19 cellular contexts compared by ENCODE assay signal in genomic region chr1:44576456-44577150, GRCh38.
DNase-seq lines count a peak whose midpoint lies in the region; ATAC-seq, FAIRE-seq and TF ChIP-seq lines count a peak whose summit lies in the region.
"Had no signal": no experiment of that assay in that cellular context is flagged by ENCODE, and none has a peak within 500 bp of the region (broad histone marks: within the 10 kb centered on the region; RNA-seq: fewer than 3 reads in every experiment).

No MANE protein-coding gene starts in this region.

- ATAC-seq in HG03378 (IDR thresholded peaks at IDR 0.05; ENCODE audit: unreplicated experiment), result no peak
- ATAC-seq: activated CD4-positive, alpha-beta T cell treated with anti-CD3 and anti-CD28 coated beads for 36 hours; naive thymus-derived CD4-positive, alpha-beta T cell; right lobe of liver had no signal

- CTCF ChIA-PET in HEK293 (lab: Yijun Ruan, JAX), result interaction anchor here (0.5 to 0.6 kb wide), 3 partner anchors 33 to 100 kb away, joined by 3 to 4 read pairs (median 3); no protein-coding TSS in a partner anchor

- intact Hi-C loops in activated T-helper 1 cell treated with anti-CD3 and anti-CD28 coated beads, Interleukin-12 subunit alpha, Interleukin-12 subunit beta, Interleukin-2, Interleukin-4 antibody, amounts not matched to agents 30 ng/mL and 10 ng/mL and 1 ng/mL, durations not matched to agents 14 hours and 24 hours and 36 hours (cut with micrococcal nuclease), result no loop called here

- H3K27ac ChIP-seq in HEK293 (ENCODE audit: extremely low read depth, low read depth, low read length) (no peak overlapping the region), SJCRH30 (peak overlapping the region; percentile 30; the same call in 1 of the 2 replicates)
- H3K27ac ChIP-seq: BLaER1, colonic mucosa, right lobe of liver had no signal

- TF ChIP-seq CTCF in HEK293 (tag by site-specific recombination; IDR thresholded peaks at IDR 0.05), result no peak

- H3K9me3 ChIP-seq in HEK293 (ENCODE audit: control insufficient read depth, insufficient read depth, low read depth, low read length) (no peaks in the 10 kb centered on the region), SJCRH30 (replicated peaks) (no peaks in the 10 kb centered on the region)
- H3K9me3 ChIP-seq: BLaER1, colonic mucosa, right lobe of liver had no signal

- POLR2A ChIA-PET in HEK293 (lab: Yijun Ruan, JAX), result no interaction called here

- H3K36me3 Mint-ChIP-seq in activated T-helper 1 cell treated with anti-CD3 and anti-CD28 coated beads, Interleukin-12 subunit alpha, Interleukin-12 subunit beta, Interleukin-2, Interleukin-4 antibody, amounts not matched to agents 30 ng/mL and 10 ng/mL and 1 ng/mL, durations not matched to agents 14 hours and 24 hours and 36 hours (ENCODE audit: low read depth), result no peaks in the 10 kb centered on the region
- H3K36me3 Mint-ChIP-seq: naive thymus-derived CD4-positive, alpha-beta T cell had no signal

- H3K27ac Mint-ChIP-seq in activated T-helper 1 cell treated with anti-CD3 and anti-CD28 coated beads, Interleukin-12 subunit alpha, Interleukin-12 subunit beta, Interleukin-2, Interleukin-4 antibody, amounts not matched to agents 30 ng/mL and 10 ng/mL and 1 ng/mL, durations not matched to agents 14 hours and 24 hours and 36 hours, result no peak overlapping the region
- H3K27ac Mint-ChIP-seq: activated CD4-positive, alpha-beta T cell treated with anti-CD3 and anti-CD28 coated beads for 36 hours; naive thymus-derived CD4-positive, alpha-beta T cell; T-helper 1 cell treated with Interleukin-12 subunit alpha and Interleukin-12 subunit beta and Interleukin-4 antibody, amounts not matched to agents 30 μg/mL and 1 μg/mL, for 36 hours had no signal

- H3K9me3 Mint-ChIP-seq in activated T-helper 1 cell treated with anti-CD3 and anti-CD28 coated beads, Interleukin-12 subunit alpha, Interleukin-12 subunit beta, Interleukin-2, Interleukin-4 antibody, amounts not matched to agents 30 ng/mL and 10 ng/mL and 1 ng/mL, durations not matched to agents 14 hours and 24 hours and 36 hours, result no peaks in the 10 kb centered on the region
- H3K9me3 Mint-ChIP-seq: naive thymus-derived CD4-positive, alpha-beta T cell; T-helper 1 cell treated with Interleukin-12 subunit alpha and Interleukin-12 subunit beta and Interleukin-4 antibody, amounts not matched to agents 30 μg/mL and 1 μg/mL, for 36 hours had no signal

- no peaks in the 10 kb centered on the region for H3K4me1 Mint-ChIP-seq in activated T-helper 1 cell treated with anti-CD3 and anti-CD28 coated beads, Interleukin-12 subunit alpha, Interleukin-12 subunit beta, Interleukin-2, Interleukin-4 antibody, amounts not matched to agents 30 ng/mL and 10 ng/mL and 1 ng/mL, durations not matched to agents 14 hours and 24 hours and 36 hours (ENCODE audit: low read depth)
- H3K4me1 Mint-ChIP-seq: activated CD4-positive, alpha-beta T cell treated with anti-CD3 and anti-CD28 coated beads for 36 hours; naive thymus-derived CD4-positive, alpha-beta T cell had no signal

- H3K4me3 Mint-ChIP-seq in activated T-helper 1 cell treated with anti-CD3 and anti-CD28 coated beads, Interleukin-12 subunit alpha, Interleukin-12 subunit beta, Interleukin-2, Interleukin-4 antibody, amounts not matched to agents 30 ng/mL and 10 ng/mL and 1 ng/mL, durations not matched to agents 14 hours and 24 hours and 36 hours, result no peak overlapping the region
- H3K4me3 Mint-ChIP-seq: activated CD4-positive, alpha-beta T cell treated with anti-CD3 and anti-CD28 coated beads for 36 hours; naive thymus-derived CD4-positive, alpha-beta T cell; T-helper 1 cell treated with Interleukin-12 subunit alpha and Interleukin-12 subunit beta and Interleukin-4 antibody, amounts not matched to agents 30 μg/mL and 1 μg/mL, for 36 hours had no signal

- peak; percentile 29 to 42 for DNase-seq in SJCRH30
- DNase-seq in frontal cortex (ENCODE audit: low spot score in 2 of 2), result peak; percentile 28 to 42
- DNase-seq in pons (ENCODE audit: low spot score), result peak; percentile 86
- no peak for DNase-seq in KG1 (lab: John Stamatoyannopoulos, UW)
- no peak for DNase-seq in activated T-helper 1 cell treated with anti-CD3 and anti-CD28 coated beads, Interleukin-12 subunit alpha, Interleukin-12 subunit beta, Interleukin-2, Interleukin-4 antibody, amounts not matched to agents 30 ng/mL and 10 ng/mL and 1 ng/mL, durations not matched to agents 14 hours and 24 hours and 36 hours (ENCODE audit: low spot score)
- no peak for DNase-seq in NCI-H510A treated with DMSO at 0.1 percent for 48 hours (lab: John Stamatoyannopoulos, UW)
- DNase-seq: activated CD4-positive, alpha-beta T cell treated with anti-CD3 and anti-CD28 coated beads for 36 hours; activated T-cell treated with anti-CD3 and anti-CD28 coated beads, Interleukin-2, amount 50 U/mL, for 1 hour; colonic mucosa; EL; naive thymus-derived CD4-positive, alpha-beta T cell; NCI-H226; right lobe of liver; stimulated activated naive CD4-positive, alpha-beta T cell treated with Interleukin-2 at 50 U/mL for 16 hours had no signal

- H3K27me3 ChIP-seq in SJCRH30, result no peaks in the 10 kb centered on the region
- H3K27me3 ChIP-seq: BLaER1, right lobe of liver had no signal

- H3K4me1 ChIP-seq in HEK293 (ENCODE audit: control insufficient read depth, insufficient read depth, low read length), result no peaks in the 10 kb centered on the region
- H3K4me1 ChIP-seq in SJCRH30, result peaks cover 29% of the 10 kb centered on the region
- H3K4me1 ChIP-seq: colonic mucosa, right lobe of liver had no signal

- no peak for FAIRE-seq in frontal cortex (lab: Jason Lieb, UNC)
- FAIRE-seq: RCC 7860 had no signal

- no peak overlapping the region for H3K4me3 ChIP-seq in HEK293 (ENCODE audit: low read depth, low read length)
- H3K4me3 ChIP-seq in SJCRH30, result no peak overlapping the region
- H3K4me3 ChIP-seq: BLaER1, colonic mucosa, right lobe of liver had no signal

- peaks cover 12% of the 10 kb centered on the region for H3K27me3 Mint-ChIP-seq in activated T-helper 1 cell treated with anti-CD3 and anti-CD28 coated beads, Interleukin-12 subunit alpha, Interleukin-12 subunit beta, Interleukin-2, Interleukin-4 antibody, amounts not matched to agents 30 ng/mL and 10 ng/mL and 1 ng/mL, durations not matched to agents 14 hours and 24 hours and 36 hours (ENCODE audit: insufficient read depth)

- H3K36me3 ChIP-seq in HEK293 (ENCODE audit: control insufficient read depth in 2 of 2, insufficient read depth in 1 of 2, low read length in 2 of 2) (no peaks in the 10 kb centered on the region), SJCRH30 (no peaks in the 10 kb centered on the region)
- H3K36me3 ChIP-seq: BLaER1, colonic mucosa, right lobe of liver had no signal

TF ChIP-seq in HEK293, 187 proteins besides CTCF, POLR2A, EP300 and RAD21:
- TF ChIP-seq ZNF23 (tag by site-specific recombination; IDR thresholded peaks at IDR 0.05; ENCODE audit: borderline replicate concordance) (no peak), ZNF529 (tag by site-specific recombination; IDR thresholded peaks at IDR 0.05; ENCODE audit: insufficient replicate concordance) (no peak), ZBTB8A (tag by site-specific recombination; IDR thresholded peaks at IDR 0.05) (0 out of 2 replicates have a peak, but pooled peaks have one; percentile 11), ZIC2 (tag by site-specific recombination; IDR thresholded peaks at IDR 0.05) (peak; percentile 97), ZNF585B (tag by site-specific recombination; IDR thresholded peaks at IDR 0.05) (no peak)
- TF ChIP-seq, protein P1, sequence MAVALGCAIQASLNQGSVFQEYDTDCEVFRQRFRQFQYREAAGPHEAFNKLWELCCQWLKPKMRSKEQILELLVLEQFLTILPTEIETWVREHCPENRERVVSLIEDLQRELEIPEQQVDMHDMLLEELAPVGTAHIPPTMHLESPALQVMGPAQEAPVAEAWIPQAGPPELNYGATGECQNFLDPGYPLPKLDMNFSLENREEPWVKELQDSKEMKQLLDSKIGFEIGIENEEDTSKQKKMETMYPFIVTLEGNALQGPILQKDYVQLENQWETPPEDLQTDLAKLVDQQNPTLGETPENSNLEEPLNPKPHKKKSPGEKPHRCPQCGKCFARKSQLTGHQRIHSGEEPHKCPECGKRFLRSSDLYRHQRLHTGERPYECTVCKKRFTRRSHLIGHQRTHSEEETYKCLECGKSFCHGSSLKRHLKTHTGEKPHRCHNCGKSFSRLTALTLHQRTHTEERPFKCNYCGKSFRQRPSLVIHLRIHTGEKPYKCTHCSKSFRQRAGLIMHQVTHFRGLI (tag by site-specific recombination; IDR thresholded peaks at IDR 0.05), result peak; percentile 99

Comparison
In these comparisons a context has a peak if more than half of its experiments do, and no peak if none do; other contexts are left out.
1. DNase-seq: peak in SJCRH30 (2 of 2), frontal cortex (2 of 2) and pons (single experiment); none in KG1 (single experiment), activated T-helper 1 cell treated with anti-CD3 and anti-CD28 coated beads, Interleukin-12 subunit alpha, Interleukin-12 subunit beta, Interleukin-2, Interleukin-4 antibody, amounts not matched to agents 30 ng/mL and 10 ng/mL and 1 ng/mL, durations not matched to agents 14 hours and 24 hours and 36 hours (single experiment) and NCI-H510A treated with DMSO at 0.1 percent for 48 hours (single experiment).